ENCODE assay signal across 21 cellular contexts in genomic region chr6:77816766-77817270, GRCh38.
"Had no signal": no experiment of that assay in that cellular context is flagged by ENCODE, and none has a peak within 500 bp of the region (broad histone marks: within the 10 kb centered on the region; RNA-seq: fewer than 3 reads in every experiment).

No MANE protein-coding gene starts in this region.

- H3K36me3 ChIP-seq: MG63, Peyer's patch, SJCRH30 had no signal

- H3K27ac ChIP-seq: PC-9, Peyer's patch, SJCRH30 had no signal

- H3K9me3 ChIP-seq: MG63, Peyer's patch, SJCRH30 had no signal

- H3K4me3 ChIP-seq: MG63, PC-9, Peyer's patch, SJCRH30 had no signal

- DNase-seq: KBM-7, MG63, NCI-H1092, NCI-H1105 treated with DMSO at 0.1 percent for 48 hours, NCI-H1417 treated with DMSO at 0.1 percent for 48 hours, NCI-H146, NCI-H1694 treated with DMSO at 0.1 percent for 48 hours, NCI-H1930, NCI-H2081, NCI-H2107, NCI-H2227 treated with DMSO at 0.1 percent for 48 hours, NCI-H524, NCI-H526 treated with DMSO at 0.1 percent for 48 hours, NCI-H748 treated with DMSO at 0.1 percent for 48 hours, OCI-M1, PC-9, Peyer's patch, SHP77 treated with DMSO at 0.1 percent for 48 hours, SJCRH30 had no signal

- ATAC-seq: Right ventricle myocardium inferior, SK-N-SH treated with all-trans-retinoic acid at 6 μM for 48 hours had no signal

- H2AFZ ChIP-seq: PC-9 had no signal

- H3K4me2 ChIP-seq: PC-9 had no signal

- H3K27me3 ChIP-seq: MG63, Peyer's patch, SJCRH30 had no signal

- H3K4me1 ChIP-seq: Peyer's patch, SJCRH30 had no signal
